1 cellular context compared by ENCODE assay signal in the genomic region with DNA sequence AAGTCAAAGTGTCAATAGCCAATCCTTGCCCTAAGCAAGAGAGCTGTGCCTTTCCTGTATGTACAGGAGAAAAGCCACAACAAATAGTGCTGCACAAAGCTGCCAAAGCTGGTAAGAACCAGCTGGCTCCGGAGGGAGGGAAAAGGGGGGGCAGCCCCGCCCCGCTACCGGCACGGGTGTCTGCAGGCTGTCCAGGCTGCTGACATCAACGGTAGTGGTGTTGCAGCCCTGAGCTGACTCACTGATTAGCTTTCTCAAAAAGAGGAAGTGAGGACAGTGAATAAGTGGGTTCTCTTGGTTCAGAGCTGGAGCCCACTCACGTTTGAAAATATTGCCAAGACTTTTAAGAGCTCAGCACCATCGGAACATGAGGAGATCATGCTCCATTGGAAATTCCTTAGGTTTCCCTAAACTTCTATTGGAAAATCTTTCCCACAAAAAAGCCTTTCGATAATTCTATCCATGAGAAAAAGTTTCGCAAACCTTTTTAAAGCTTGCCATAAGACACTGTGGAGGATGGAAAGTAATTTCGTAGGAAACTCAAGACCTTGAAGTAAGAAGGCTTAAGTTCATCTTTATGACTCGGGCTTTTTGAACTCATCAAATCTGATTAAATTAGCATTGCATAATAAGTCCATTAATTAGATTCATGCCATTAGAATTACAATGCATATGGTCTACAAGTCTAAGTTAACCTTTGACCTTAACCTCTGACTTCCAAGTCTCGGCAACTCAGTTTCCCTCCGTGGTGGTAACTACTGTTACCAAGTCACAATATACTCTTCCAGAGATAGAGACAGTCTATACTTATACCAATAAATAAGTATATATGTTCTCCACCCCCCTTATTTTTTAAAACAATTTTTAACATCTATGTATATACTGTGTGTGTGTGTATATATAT.
TF ChIP-seq lines count a peak whose summit lies in the region.

No MANE protein-coding gene starts in this region.

TF ChIP-seq in K562, 482 proteins besides CTCF, POLR2A, EP300 and RAD21 (continued from another document and continues in another):
- no peak for TF ChIP-seq PCBP2 (IDR thresholded peaks at IDR 0.05; ENCODE audit: low read depth, low read length, poor library complexity, severe bottlenecking)
- peak; percentile 44; the same call in 1 of the 2 replicates for TF ChIP-seq ZNF316 (IDR thresholded peaks at IDR 0.05)
- TF ChIP-seq, protein P1, sequence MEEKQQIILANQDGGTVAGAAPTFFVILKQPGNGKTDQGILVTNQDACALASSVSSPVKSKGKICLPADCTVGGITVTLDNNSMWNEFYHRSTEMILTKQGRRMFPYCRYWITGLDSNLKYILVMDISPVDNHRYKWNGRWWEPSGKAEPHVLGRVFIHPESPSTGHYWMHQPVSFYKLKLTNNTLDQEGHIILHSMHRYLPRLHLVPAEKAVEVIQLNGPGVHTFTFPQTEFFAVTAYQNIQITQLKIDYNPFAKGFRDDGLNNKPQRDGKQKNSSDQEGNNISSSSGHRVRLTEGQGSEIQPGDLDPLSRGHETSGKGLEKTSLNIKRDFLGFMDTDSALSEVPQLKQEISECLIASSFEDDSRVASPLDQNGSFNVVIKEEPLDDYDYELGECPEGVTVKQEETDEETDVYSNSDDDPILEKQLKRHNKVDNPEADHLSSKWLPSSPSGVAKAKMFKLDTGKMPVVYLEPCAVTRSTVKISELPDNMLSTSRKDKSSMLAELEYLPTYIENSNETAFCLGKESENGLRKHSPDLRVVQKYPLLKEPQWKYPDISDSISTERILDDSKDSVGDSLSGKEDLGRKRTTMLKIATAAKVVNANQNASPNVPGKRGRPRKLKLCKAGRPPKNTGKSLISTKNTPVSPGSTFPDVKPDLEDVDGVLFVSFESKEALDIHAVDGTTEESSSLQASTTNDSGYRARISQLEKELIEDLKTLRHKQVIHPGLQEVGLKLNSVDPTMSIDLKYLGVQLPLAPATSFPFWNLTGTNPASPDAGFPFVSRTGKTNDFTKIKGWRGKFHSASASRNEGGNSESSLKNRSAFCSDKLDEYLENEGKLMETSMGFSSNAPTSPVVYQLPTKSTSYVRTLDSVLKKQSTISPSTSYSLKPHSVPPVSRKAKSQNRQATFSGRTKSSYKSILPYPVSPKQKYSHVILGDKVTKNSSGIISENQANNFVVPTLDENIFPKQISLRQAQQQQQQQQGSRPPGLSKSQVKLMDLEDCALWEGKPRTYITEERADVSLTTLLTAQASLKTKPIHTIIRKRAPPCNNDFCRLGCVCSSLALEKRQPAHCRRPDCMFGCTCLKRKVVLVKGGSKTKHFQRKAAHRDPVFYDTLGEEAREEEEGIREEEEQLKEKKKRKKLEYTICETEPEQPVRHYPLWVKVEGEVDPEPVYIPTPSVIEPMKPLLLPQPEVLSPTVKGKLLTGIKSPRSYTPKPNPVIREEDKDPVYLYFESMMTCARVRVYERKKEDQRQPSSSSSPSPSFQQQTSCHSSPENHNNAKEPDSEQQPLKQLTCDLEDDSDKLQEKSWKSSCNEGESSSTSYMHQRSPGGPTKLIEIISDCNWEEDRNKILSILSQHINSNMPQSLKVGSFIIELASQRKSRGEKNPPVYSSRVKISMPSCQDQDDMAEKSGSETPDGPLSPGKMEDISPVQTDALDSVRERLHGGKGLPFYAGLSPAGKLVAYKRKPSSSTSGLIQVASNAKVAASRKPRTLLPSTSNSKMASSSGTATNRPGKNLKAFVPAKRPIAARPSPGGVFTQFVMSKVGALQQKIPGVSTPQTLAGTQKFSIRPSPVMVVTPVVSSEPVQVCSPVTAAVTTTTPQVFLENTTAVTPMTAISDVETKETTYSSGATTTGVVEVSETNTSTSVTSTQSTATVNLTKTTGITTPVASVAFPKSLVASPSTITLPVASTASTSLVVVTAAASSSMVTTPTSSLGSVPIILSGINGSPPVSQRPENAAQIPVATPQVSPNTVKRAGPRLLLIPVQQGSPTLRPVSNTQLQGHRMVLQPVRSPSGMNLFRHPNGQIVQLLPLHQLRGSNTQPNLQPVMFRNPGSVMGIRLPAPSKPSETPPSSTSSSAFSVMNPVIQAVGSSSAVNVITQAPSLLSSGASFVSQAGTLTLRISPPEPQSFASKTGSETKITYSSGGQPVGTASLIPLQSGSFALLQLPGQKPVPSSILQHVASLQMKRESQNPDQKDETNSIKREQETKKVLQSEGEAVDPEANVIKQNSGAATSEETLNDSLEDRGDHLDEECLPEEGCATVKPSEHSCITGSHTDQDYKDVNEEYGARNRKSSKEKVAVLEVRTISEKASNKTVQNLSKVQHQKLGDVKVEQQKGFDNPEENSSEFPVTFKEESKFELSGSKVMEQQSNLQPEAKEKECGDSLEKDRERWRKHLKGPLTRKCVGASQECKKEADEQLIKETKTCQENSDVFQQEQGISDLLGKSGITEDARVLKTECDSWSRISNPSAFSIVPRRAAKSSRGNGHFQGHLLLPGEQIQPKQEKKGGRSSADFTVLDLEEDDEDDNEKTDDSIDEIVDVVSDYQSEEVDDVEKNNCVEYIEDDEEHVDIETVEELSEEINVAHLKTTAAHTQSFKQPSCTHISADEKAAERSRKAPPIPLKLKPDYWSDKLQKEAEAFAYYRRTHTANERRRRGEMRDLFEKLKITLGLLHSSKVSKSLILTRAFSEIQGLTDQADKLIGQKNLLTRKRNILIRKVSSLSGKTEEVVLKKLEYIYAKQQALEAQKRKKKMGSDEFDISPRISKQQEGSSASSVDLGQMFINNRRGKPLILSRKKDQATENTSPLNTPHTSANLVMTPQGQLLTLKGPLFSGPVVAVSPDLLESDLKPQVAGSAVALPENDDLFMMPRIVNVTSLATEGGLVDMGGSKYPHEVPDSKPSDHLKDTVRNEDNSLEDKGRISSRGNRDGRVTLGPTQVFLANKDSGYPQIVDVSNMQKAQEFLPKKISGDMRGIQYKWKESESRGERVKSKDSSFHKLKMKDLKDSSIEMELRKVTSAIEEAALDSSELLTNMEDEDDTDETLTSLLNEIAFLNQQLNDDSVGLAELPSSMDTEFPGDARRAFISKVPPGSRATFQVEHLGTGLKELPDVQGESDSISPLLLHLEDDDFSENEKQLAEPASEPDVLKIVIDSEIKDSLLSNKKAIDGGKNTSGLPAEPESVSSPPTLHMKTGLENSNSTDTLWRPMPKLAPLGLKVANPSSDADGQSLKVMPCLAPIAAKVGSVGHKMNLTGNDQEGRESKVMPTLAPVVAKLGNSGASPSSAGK (IDR thresholded peaks at IDR 0.05) = peak; percentile 66
- peak; percentile 75 for TF ChIP-seq XRCC5 (IDR thresholded peaks at IDR 0.05; ENCODE audit: low read depth, low read length)
- TF ChIP-seq HDAC8 (tag; IDR thresholded peaks at IDR 0.05) = no peak
- no peak for TF ChIP-seq RBM39 (optimal IDR thresholded peaks at IDR 0.05; ENCODE audit: low read depth, low read length)
- TF ChIP-seq, protein P2, sequence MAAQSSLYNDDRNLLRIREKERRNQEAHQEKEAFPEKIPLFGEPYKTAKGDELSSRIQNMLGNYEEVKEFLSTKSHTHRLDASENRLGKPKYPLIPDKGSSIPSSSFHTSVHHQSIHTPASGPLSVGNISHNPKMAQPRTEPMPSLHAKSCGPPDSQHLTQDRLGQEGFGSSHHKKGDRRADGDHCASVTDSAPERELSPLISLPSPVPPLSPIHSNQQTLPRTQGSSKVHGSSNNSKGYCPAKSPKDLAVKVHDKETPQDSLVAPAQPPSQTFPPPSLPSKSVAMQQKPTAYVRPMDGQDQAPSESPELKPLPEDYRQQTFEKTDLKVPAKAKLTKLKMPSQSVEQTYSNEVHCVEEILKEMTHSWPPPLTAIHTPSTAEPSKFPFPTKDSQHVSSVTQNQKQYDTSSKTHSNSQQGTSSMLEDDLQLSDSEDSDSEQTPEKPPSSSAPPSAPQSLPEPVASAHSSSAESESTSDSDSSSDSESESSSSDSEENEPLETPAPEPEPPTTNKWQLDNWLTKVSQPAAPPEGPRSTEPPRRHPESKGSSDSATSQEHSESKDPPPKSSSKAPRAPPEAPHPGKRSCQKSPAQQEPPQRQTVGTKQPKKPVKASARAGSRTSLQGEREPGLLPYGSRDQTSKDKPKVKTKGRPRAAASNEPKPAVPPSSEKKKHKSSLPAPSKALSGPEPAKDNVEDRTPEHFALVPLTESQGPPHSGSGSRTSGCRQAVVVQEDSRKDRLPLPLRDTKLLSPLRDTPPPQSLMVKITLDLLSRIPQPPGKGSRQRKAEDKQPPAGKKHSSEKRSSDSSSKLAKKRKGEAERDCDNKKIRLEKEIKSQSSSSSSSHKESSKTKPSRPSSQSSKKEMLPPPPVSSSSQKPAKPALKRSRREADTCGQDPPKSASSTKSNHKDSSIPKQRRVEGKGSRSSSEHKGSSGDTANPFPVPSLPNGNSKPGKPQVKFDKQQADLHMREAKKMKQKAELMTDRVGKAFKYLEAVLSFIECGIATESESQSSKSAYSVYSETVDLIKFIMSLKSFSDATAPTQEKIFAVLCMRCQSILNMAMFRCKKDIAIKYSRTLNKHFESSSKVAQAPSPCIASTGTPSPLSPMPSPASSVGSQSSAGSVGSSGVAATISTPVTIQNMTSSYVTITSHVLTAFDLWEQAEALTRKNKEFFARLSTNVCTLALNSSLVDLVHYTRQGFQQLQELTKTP (IDR thresholded peaks at IDR 0.05; ENCODE audit: low read depth in 1 of 2, partially characterized antibody in 2 of 2) = peak; percentile 31 to 68
- TF ChIP-seq ZNF212 (CRISPR knock-in tag; IDR thresholded peaks at IDR 0.05) = no peak
- TF ChIP-seq ZNF77 (CRISPR knock-in tag; IDR thresholded peaks at IDR 0.05) = no peak
- TF ChIP-seq BCL6 (CRISPR knock-in tag; IDR thresholded peaks at IDR 0.05) = no peak; the same call in 1 of the 2 replicates
- TF ChIP-seq, protein P3, sequence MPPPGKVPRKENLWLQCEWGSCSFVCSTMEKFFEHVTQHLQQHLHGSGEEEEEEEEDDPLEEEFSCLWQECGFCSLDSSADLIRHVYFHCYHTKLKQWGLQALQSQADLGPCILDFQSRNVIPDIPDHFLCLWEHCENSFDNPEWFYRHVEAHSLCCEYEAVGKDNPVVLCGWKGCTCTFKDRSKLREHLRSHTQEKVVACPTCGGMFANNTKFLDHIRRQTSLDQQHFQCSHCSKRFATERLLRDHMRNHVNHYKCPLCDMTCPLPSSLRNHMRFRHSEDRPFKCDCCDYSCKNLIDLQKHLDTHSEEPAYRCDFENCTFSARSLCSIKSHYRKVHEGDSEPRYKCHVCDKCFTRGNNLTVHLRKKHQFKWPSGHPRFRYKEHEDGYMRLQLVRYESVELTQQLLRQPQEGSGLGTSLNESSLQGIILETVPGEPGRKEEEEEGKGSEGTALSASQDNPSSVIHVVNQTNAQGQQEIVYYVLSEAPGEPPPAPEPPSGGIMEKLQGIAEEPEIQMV (tag; conservative IDR thresholded peaks at IDR 0.05; ENCODE audit: low read depth) = no peak
- TF ChIP-seq RBM34 (IDR thresholded peaks at IDR 0.05; ENCODE audit: borderline replicate concordance, insufficient read depth, low read length) = no peak
- TF ChIP-seq, protein P4, sequence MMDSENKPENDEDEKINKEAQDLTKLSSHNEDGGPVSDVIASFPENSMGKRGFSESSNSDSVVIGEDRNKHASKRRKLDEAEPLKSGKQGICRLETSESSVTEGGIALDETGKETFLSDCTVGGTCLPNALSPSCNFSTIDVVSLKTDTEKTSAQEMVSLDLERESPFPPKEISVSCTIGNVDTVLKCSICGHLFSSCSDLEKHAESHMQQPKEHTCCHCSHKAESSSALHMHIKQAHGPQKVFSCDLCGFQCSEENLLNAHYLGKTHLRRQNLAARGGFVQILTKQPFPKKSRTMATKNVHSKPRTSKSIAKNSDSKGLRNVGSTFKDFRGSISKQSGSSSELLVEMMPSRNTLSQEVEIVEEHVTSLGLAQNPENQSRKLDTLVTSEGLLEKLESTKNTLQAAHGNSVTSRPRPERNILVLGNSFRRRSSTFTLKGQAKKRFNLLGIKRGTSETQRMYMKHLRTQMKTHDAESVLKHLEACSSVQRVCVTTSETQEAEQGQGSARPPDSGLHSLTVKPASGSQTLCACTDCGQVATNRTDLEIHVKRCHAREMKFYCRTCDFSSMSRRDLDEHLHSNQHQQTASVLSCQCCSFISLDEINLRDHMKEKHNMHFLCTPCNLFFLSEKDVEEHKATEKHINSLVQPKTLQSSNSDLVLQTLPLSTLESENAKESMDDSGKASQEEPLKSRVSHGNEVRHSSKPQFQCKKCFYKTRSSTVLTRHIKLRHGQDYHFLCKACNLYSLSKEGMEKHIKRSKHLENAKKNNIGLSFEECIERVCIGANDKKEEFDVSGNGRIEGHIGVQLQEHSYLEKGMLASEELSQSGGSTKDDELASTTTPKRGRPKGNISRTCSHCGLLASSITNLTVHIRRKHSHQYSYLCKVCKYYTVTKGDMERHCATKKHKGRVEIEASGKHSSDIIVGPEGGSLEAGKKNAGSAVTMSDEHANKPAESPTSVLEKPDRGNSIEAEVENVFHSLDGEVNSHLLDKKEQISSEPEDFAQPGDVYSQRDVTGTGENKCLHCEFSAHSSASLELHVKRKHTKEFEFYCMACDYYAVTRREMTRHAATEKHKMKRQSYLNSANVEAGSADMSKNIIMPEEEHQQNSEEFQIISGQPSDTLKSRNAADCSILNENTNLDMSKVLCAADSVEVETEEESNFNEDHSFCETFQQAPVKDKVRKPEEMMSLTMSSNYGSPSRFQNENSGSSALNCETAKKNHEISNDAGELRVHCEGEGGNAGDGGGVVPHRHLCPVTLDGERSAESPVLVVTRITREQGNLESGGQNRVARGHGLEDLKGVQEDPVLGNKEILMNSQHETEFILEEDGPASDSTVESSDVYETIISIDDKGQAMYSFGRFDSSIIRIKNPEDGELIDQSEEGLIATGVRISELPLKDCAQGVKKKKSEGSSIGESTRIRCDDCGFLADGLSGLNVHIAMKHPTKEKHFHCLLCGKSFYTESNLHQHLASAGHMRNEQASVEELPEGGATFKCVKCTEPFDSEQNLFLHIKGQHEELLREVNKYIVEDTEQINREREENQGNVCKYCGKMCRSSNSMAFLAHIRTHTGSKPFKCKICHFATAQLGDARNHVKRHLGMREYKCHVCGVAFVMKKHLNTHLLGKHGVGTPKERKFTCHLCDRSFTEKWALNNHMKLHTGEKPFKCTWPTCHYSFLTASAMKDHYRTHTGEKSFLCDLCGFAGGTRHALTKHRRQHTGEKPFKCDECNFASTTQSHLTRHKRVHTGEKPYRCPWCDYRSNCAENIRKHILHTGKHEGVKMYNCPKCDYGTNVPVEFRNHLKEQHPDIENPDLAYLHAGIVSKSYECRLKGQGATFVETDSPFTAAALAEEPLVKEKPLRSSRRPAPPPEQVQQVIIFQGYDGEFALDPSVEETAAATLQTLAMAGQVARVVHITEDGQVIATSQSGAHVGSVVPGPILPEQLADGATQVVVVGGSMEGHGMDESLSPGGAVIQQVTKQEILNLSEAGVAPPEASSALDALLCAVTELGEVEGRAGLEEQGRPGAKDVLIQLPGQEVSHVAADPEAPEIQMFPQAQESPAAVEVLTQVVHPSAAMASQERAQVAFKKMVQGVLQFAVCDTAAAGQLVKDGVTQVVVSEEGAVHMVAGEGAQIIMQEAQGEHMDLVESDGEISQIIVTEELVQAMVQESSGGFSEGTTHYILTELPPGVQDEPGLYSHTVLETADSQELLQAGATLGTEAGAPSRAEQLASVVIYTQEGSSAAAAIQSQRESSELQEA (IDR thresholded peaks at IDR 0.05; ENCODE audit: low read depth) = no peak
- TF ChIP-seq MYBL2 (IDR thresholded peaks at IDR 0.05; ENCODE audit: low read depth) = no peak
- TF ChIP-seq MYBL2 (CRISPR knock-in tag; IDR thresholded peaks at IDR 0.05; ENCODE audit: borderline replicate concordance) = no peak
- TF ChIP-seq ZFP36 (IDR thresholded peaks at IDR 0.05; ENCODE audit: low read depth, low read length, partially characterized antibody) = peak; percentile 41
- 0 out of 2 replicates have a peak, but pooled peaks have one; percentile 21 for TF ChIP-seq MEF2A (IDR thresholded peaks at IDR 0.05; ENCODE audit: control insufficient read depth, low read depth, low read length)
- TF ChIP-seq TBL1XR1 (IDR thresholded peaks at IDR 0.05; ENCODE audit: low read length in 2 of 2) = peak; percentile 75 to 92
- peak; percentile 91 for TF ChIP-seq CEBPB (tag; IDR thresholded peaks at IDR 0.05)
- TF ChIP-seq USF1 (CRISPR knock-in tag; IDR thresholded peaks at IDR 0.05) = no peak
- TF ChIP-seq MAFK (IDR thresholded peaks at IDR 0.05; ENCODE audit: low read length) = peak; percentile 76
- TF ChIP-seq KAT8 (IDR thresholded peaks at IDR 0.05; ENCODE audit: low read depth) = no peak
